In the genomic region with DNA sequence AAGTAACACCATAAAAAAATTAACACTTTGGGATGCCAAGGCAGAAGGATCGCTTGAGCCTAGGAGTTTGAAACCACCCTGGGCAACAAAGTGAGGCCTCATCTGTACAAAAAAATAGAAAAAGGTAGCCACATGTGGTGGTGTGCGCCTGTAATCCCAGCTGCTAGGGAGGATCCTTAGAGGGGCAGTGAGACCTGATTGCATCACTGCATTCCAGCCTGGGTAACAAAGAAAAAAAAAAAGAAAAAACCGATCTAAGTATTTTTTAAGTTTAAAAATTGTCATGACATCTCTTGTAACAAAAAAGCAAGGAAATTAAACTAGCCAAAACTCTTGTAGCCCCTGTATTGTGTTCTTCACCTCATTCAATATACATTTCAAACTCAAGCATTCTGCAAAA, we compare ENCODE assay signal across 26 cellular contexts. TPM values are rescaled to one million over a fixed set of nuclear protein-coding genes. Genes with fewer than 3 reads are reported as not detected.
DNase-seq lines count a peak whose midpoint lies in the region; ATAC-seq, FAIRE-seq and TF ChIP-seq lines count a peak whose summit lies in the region.
"Had no signal": no experiment of that assay in that cellular context is flagged by ENCODE, and none has a peak within 500 bp of the region (broad histone marks: within the 10 kb centered on the region; RNA-seq: fewer than 3 reads in every experiment).

No MANE protein-coding gene starts in this region.

- H2BK12ac ChIP-seq in H1 (ENCODE audit: low read depth, low read length) = no peak overlapping the region

- H3K36me3 ChIP-seq in H1 (ENCODE audit: control insufficient read depth in 2 of 4, insufficient read depth in 4 of 4, low read length in 3 of 4) = no peaks in the 10 kb centered on the region; a peak in 3 of 8 replicates
- H3K36me3 ChIP-seq in tibial nerve = peaks cover 0 to 17% (median 0%) of the 10 kb centered on the region in 3 donors
- peaks cover 0 to 24% of the 10 kb centered on the region in 2 donors for H3K36me3 ChIP-seq in left lung
- peaks cover 11% of the 10 kb centered on the region for H3K36me3 ChIP-seq in upper lobe of right lung

- intact Hi-C loops in left lung (cut with DNase I) (no loop called here), upper lobe of right lung (cut with DNase I) (no loop called here)

- no peak overlapping the region for H2BK15ac ChIP-seq in H1 (ENCODE audit: low read length)

- no peak overlapping the region for H2AFZ ChIP-seq in H1 (ENCODE audit: low read length)

- FAIRE-seq in H54 (lab: Jason Lieb, UNC) (peak; percentile 15), H1 (lab: Jason Lieb, UNC) (no peak)
- FAIRE-seq: GM19239 had no signal

- H3K9me3 ChIP-seq in H1 (ENCODE audit: insufficient read depth in 2 of 2, low read depth in 1 of 2, low read length in 1 of 2) (no peaks in the 10 kb centered on the region), tibial nerve (peaks cover 0 to 4% (median 0%) of the 10 kb centered on the region in 4 donors), left lung (no peaks in the 10 kb centered on the region), upper lobe of right lung (no peaks in the 10 kb centered on the region)
- H3K9me3 ChIP-seq: Caco-2, SJCRH30 had no signal

- no peak overlapping the region for H3K14ac ChIP-seq in H1 (ENCODE audit: insufficient read length)

- H4K5ac ChIP-seq in H1 (ENCODE audit: insufficient read length, low read depth, low read length) = no peak overlapping the region

- TF ChIP-seq EP300 in H1 (IDR thresholded peaks at IDR 0.05; ENCODE audit: borderline replicate concordance in 1 of 2, low read depth in 2 of 2, low read length in 2 of 2) (no peak), tibial nerve (IDR thresholded peaks at IDR 0.05) (no peak)

- H3K79me2 ChIP-seq in H1 (ENCODE audit: control insufficient read depth in 1 of 2, insufficient read depth in 2 of 2, low read length in 2 of 2) = peaks cover 5 to 69% of the 10 kb centered on the region in 2 experiments

- ATAC-seq in left lung (no peak), GM21390 (IDR thresholded peaks at IDR 0.05; ENCODE audit: unreplicated experiment) (no peak), upper lobe of right lung (no peak)
- ATAC-seq: CD8-positive, alpha-beta T cell; PC-3; Right ventricle myocardium inferior; T-cell had no signal

- no peak overlapping the region for H3K9ac ChIP-seq in H1 (replicated peaks in 1 of 4; ENCODE audit: extremely low read depth in 1 of 4, low read depth in 3 of 4, low read length in 3 of 4)

- H3K79me1 ChIP-seq in H1 (ENCODE audit: low read depth, low read length) = peaks cover 4% of the 10 kb centered on the region; the same call in 1 of the 2 replicates

- no peak overlapping the region for H2BK20ac ChIP-seq in H1 (ENCODE audit: low read length)

- H2BK120ac ChIP-seq in H1 (replicated peaks; ENCODE audit: low read depth, low read length) = no peak overlapping the region

- TF ChIP-seq POLR2A in H54 (IDR thresholded peaks at IDR 0.05; ENCODE audit: low read depth, low read length) (no peak), H1 (IDR thresholded peaks at IDR 0.05; ENCODE audit: control extremely low read depth in 1 of 2, low read depth in 2 of 2, low read length in 2 of 2) (no peak), tibial nerve (IDR thresholded peaks at IDR 0.05) (no peak)

- H4K91ac ChIP-seq in H1 (replicated peaks; ENCODE audit: insufficient read length, low read length) = no peak overlapping the region

- no peak overlapping the region for H2BK5ac ChIP-seq in H1 (ENCODE audit: low read depth, low read length)

- POLR2A ChIA-PET in H1 (lab: Charles Lee; ENCODE audit: partially characterized antibody) = no interaction called here

- no peak overlapping the region for H2AK5ac ChIP-seq in H1 (ENCODE audit: low read depth, low read length)

- H3K4me1 ChIP-seq in H1 (replicated peaks in 1 of 4; ENCODE audit: control insufficient read depth in 3 of 4, insufficient read depth in 4 of 4, low read length in 3 of 4) = no peaks in the 10 kb centered on the region
- H3K4me1 ChIP-seq in tibial nerve = peaks cover 0 to 26% (median 6%) of the 10 kb centered on the region in 4 donors
- H3K4me1 ChIP-seq in left lung = no peaks in the 10 kb centered on the region
- H3K4me1 ChIP-seq in upper lobe of right lung = peaks cover 8% of the 10 kb centered on the region
- H3K4me1 ChIP-seq: Caco-2, SJCRH30 had no signal

- no peaks in the 10 kb centered on the region for H3K27me3 ChIP-seq in H1 (replicated peaks in 1 of 4; ENCODE audit: control insufficient read depth in 3 of 4, extremely low read depth in 1 of 4, insufficient read depth in 3 of 4, low read length in 3 of 4)
- H3K27me3 ChIP-seq in tibial nerve = no peaks in the 10 kb centered on the region
- H3K27me3 ChIP-seq in left lung = no peaks in the 10 kb centered on the region
- H3K27me3 ChIP-seq in upper lobe of right lung = no peaks in the 10 kb centered on the region
- H3K27me3 ChIP-seq: MG63, SJCRH30 had no signal

- H3K56ac ChIP-seq in H1 (replicated peaks; ENCODE audit: insufficient read length, low read depth, low read length) = no peak overlapping the region

- H3K23ac ChIP-seq in H1 (ENCODE audit: insufficient read length) = no peak overlapping the region

- no peak overlapping the region for H3K18ac ChIP-seq in H1 (ENCODE audit: extremely low read depth, low read length)

- peaks cover 0 to 4% of the 10 kb centered on the region in 2 experiments for H4K20me1 ChIP-seq in H1 (replicated peaks in 1 of 2; ENCODE audit: control insufficient read depth in 1 of 2, insufficient read depth in 2 of 2, low read length in 2 of 2)

- no peak overlapping the region for H3K4me2 ChIP-seq in H1 (ENCODE audit: insufficient read depth in 1 of 2, low read depth in 2 of 2, low read length in 2 of 2)

- TF ChIP-seq CTCF in H1 (IDR thresholded peaks at IDR 0.05; ENCODE audit: control extremely low read depth in 1 of 3, insufficient read depth in 1 of 3, low read depth in 1 of 3, low read length in 3 of 3) (no peak), tibial nerve (IDR thresholded peaks at IDR 0.05) (no peak), left lung (IDR thresholded peaks at IDR 0.05) (no peak), upper lobe of right lung (IDR thresholded peaks at IDR 0.05) (no peak)

- no peak for TF ChIP-seq RAD21 in H1 (IDR thresholded peaks at IDR 0.05 in 1 of 2, conservative IDR thresholded peaks at IDR 0.05 in 1 of 2; ENCODE audit: low read depth in 2 of 2, low read length in 2 of 2)

- 97% methylated on average over 3 of the region's 3 CpGs; no CpG with 5 or more reads in 1 of the 2 experiments for WGBS in H1 (ENCODE audit: extremely low coverage in 1 of 2, insufficient coverage in 1 of 2, insufficient read length in 1 of 2, insufficient replicate concordance in 2 of 2, low coverage in 1 of 2, low lambda C conversion rate in 2 of 2, missing lambda C conversion rate in 1 of 2), 2 experiments
- WGBS in tibial nerve, 2 donors = 83 to 85% methylated on average over 3 of the region's 3 CpGs

- CTCF ChIA-PET in H1 (lab: Charles Lee; ENCODE audit: partially characterized antibody) = no interaction called here

- H3K4ac ChIP-seq in H1 (replicated peaks; ENCODE audit: insufficient read length, low read depth, low read length) = no peak overlapping the region

- H3K23me2 ChIP-seq in H1 (ENCODE audit: low read depth, low read length) = no peaks in the 10 kb centered on the region

- peak overlapping the region; percentile 67 for H3K27ac ChIP-seq in angular gyrus (ENCODE audit: low read depth, low read length)
- H3K27ac ChIP-seq in H1 (ENCODE audit: low read depth, low read length) = no peak overlapping the region
- H3K27ac ChIP-seq in tibial nerve = peak overlapping the region in 3 of 4 donors; percentile 11 to 85 (median 67)
- no peak overlapping the region for H3K27ac ChIP-seq in left lung
- H3K27ac ChIP-seq in upper lobe of right lung = no peak overlapping the region
- H3K27ac ChIP-seq: C4-2B, SJCRH30 had no signal

- no peak for DNase-seq in H54 (ENCODE audit: insufficient read length, low spot score)
- DNase-seq in H1 (ENCODE audit: low read depth in 1 of 2, low spot score in 2 of 2) = no peak
- DNase-seq in tibial nerve (ENCODE audit: low spot score in 2 of 2) = no peak
- DNase-seq in left lung = no peak
- DNase-seq in upper lobe of right lung = no peak
- DNase-seq: Caco-2; CD8-positive, alpha-beta T cell; DMS 273 treated with DMSO at 0.1 percent for 48 hours; DND-41; HCEC 1CT; KBM-7; MG63; NCI-H1105 treated with DMSO at 0.1 percent for 48 hours; NCI-H2029; NCI-H446 treated with DMSO at 0.1 percent for 48 hours; NCI-H526; NCI-H82; NK-92 treated with Interleukin-12 subunit alpha and Interleukin-12 subunit beta, amount 100 ng/mL, for 24 hours; PC-3; SJCRH30; T-cell had no signal

- H3K4me3 ChIP-seq in H1 (ENCODE audit: extremely low read depth in 1 of 4, insufficient read depth in 2 of 4, low read depth in 3 of 4, low read length in 4 of 4) (no peak overlapping the region), tibial nerve (no peak overlapping the region), left lung (no peak overlapping the region), upper lobe of right lung (no peak overlapping the region)
- H3K4me3 ChIP-seq: MG63, SJCRH30 had no signal

- H4K8ac ChIP-seq in H1 (ENCODE audit: extremely low read depth, insufficient read depth, low read length) = no peak overlapping the region

TF ChIP-seq in H1, 55 proteins besides CTCF, POLR2A, EP300 and RAD21:
- TF ChIP-seq SUZ12 (IDR thresholded peaks at IDR 0.05; ENCODE audit: low read length) = no peak
- TF ChIP-seq CEBPB (IDR thresholded peaks at IDR 0.05; ENCODE audit: low read depth, low read length) = peak; percentile 79; the same call in 1 of the 2 replicates
- TF ChIP-seq SRF (IDR thresholded peaks at IDR 0.05; ENCODE audit: low read depth, low read length) = no peak
- peak; percentile 52; the same call in 1 of the 2 replicates for TF ChIP-seq TEAD4 (IDR thresholded peaks at IDR 0.05; ENCODE audit: low read depth, low read length)
- TF ChIP-seq, protein P1, sequence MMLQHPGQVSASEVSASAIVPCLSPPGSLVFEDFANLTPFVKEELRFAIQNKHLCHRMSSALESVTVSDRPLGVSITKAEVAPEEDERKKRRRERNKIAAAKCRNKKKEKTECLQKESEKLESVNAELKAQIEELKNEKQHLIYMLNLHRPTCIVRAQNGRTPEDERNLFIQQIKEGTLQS (IDR thresholded peaks at IDR 0.05; ENCODE audit: insufficient read depth, low read depth, low read length) = peak; percentile 36; the same call in 1 of the 2 replicates

RNA-seq across cellular contexts. Expression of a gene that starts 39.5 kb away (rescaled TPM):
- 54.6 and 54.7 TPM in 2 replicates for total RNA-seq in H1 (2021; fragmentation: NEBNext Ultra II Directional; extraction: Animal tissue kit (Norgen Biotek cat#: 25700))
- polyA plus RNA-seq in H1 (2011; rRNA removed) = 8.5 and 12.8 TPM in 2 replicates
- 14.5 TPM for polyA plus RNA-seq in H1 (2011; cell fraction: cytosol; rRNA removed)
- polyA plus RNA-seq in H1 (2011; cell fraction: nucleus; rRNA removed) = 18.8 TPM
- polyA plus RNA-seq in H1 (2012, experiment 1 of 2) = 14.0 to 28.3 TPM (median 16.6 TPM) in 4 replicates
- 2.4 TPM for polyA plus RNA-seq in H1 (2012, experiment 2 of 2)
- polyA plus RNA-seq in H1 (2013, experiment 1 of 2) = 22.4 TPM
- 22.5 TPM for polyA plus RNA-seq in H1 (2013, experiment 2 of 2)
- polyA minus RNA-seq in H1 (2011; rRNA and poly(A)+ RNA removed) = 39.1 and 47.1 TPM in 2 replicates
- 50.8 TPM for polyA minus RNA-seq in H1 (2011; cell fraction: cytosol; rRNA and poly(A)+ RNA removed)
- polyA minus RNA-seq in H1 (2011; cell fraction: nucleus; rRNA and poly(A)+ RNA removed) = 158 TPM
- total RNA-seq in tibial nerve = 10 to 100 TPM; 49.6 to 73.5 (median 52.2) TPM
- 10 to 100 TPM; 36.3 to 42.3 TPM for total RNA-seq in left lung
- 39.3 TPM for total RNA-seq in upper lobe of right lung

Comparison
In these comparisons a context has a peak if more than half of its experiments do, and no peak if none do; other contexts are left out.
1. H3K27ac ChIP-seq: peak in angular gyrus (single experiment) and tibial nerve (3 of 4); none in H1 (single experiment), left lung (0 of 2) and upper lobe of right lung (single experiment).